In genomic region chr6:118856301-118856700, GRCh38 we compare ENCODE assay signal across 27 cellular contexts.
"Had no signal": no experiment of that assay in that cellular context is flagged by ENCODE, and none has a peak within 500 bp of the region (broad histone marks: within the 10 kb centered on the region; RNA-seq: fewer than 3 reads in every experiment).

No MANE protein-coding gene starts in this region.

- FAIRE-seq: keratinocyte had no signal

- H3K27me3 Mint-ChIP-seq: naive thymus-derived CD4-positive, alpha-beta T cell; natural killer cell treated with Interleukin-12 subunit alpha and Interleukin-12 subunit beta and Interleukin-15 and Interleukin-18, amount 100 ng/mL, for 72 hours; progenitor cell of endocrine pancreas; stimulated activated naive CD8-positive, alpha-beta T cell treated with anti-CD3 and anti-CD28 coated beads, Interleukin-15, Interleukin-2, amounts not matched to agents 100 ng/mL and 50 ng/mL, for 24 hours; type B pancreatic cell had no signal

- H3K4me3 ChIP-seq: hepatocyte, left lung, lung, mucosa of descending colon, ovary, skin epidermis, suprapubic skin, thoracic aorta, tibial artery, uterus had no signal

- H3K27ac Mint-ChIP-seq: naive thymus-derived CD4-positive, alpha-beta T cell; natural killer cell treated with Interleukin-12 subunit alpha and Interleukin-12 subunit beta and Interleukin-15 and Interleukin-18, amount 100 ng/mL, for 72 hours; progenitor cell of endocrine pancreas; stimulated activated naive CD8-positive, alpha-beta T cell treated with anti-CD3 and anti-CD28 coated beads, Interleukin-15, Interleukin-2, amounts not matched to agents 100 ng/mL and 50 ng/mL, for 24 hours; type B pancreatic cell had no signal

- ATAC-seq: left colon; left lung; mucosa of descending colon; naive thymus-derived CD4-positive, alpha-beta T cell; natural killer cell treated with Interleukin-12 subunit alpha and Interleukin-12 subunit beta and Interleukin-15 and Interleukin-18, amount 100 ng/mL, for 72 hours; right cardiac atrium; sciatic nerve had no signal

- H3K36me3 ChIP-seq: left lung, ovary, suprapubic skin, thoracic aorta, uterus had no signal

- DNase-seq: kidney glomerular epithelial cell; left colon; left lung; midbrain; mucosa of descending colon; naive thymus-derived CD4-positive, alpha-beta T cell; ovary; retina; right cardiac atrium; stimulated activated CD4-positive, alpha-beta T cell treated with anti-CD3 and anti-CD28 coated beads, Interleukin-12 subunit alpha, Interleukin-12 subunit beta, amount 100 ng/mL, for 4 hours; stimulated activated CD4-positive, alpha-beta T cell treated with anti-CD3 and anti-CD28 coated beads, Interleukin-15, amount 100 ng/mL, for 24 hours; stimulated activated CD4-positive, alpha-beta T cell treated with anti-CD3 and anti-CD28 coated beads, Interleukin-2, amount 100 ng/mL, for 24 hours; stimulated activated CD4-positive, alpha-beta T cell treated with anti-CD3 and anti-CD28 coated beads, Interleukin-4, amount 100 ng/mL, for 1 hour; stimulated activated naive CD4-positive, alpha-beta T cell; tibial artery; uterus had no signal

- H3K9me3 Mint-ChIP-seq: natural killer cell treated with Interleukin-12 subunit alpha and Interleukin-12 subunit beta and Interleukin-15 and Interleukin-18, amount 100 ng/mL, for 72 hours; type B pancreatic cell had no signal

- H3K27me3 ChIP-seq: hepatocyte, left lung, ovary, suprapubic skin, tibial artery, uterus had no signal

- H3K4me3 Mint-ChIP-seq: naive thymus-derived CD4-positive, alpha-beta T cell; natural killer cell treated with Interleukin-12 subunit alpha and Interleukin-12 subunit beta and Interleukin-15 and Interleukin-18, amount 100 ng/mL, for 72 hours; stimulated activated naive CD8-positive, alpha-beta T cell treated with anti-CD3 and anti-CD28 coated beads, Interleukin-15, Interleukin-2, amounts not matched to agents 100 ng/mL and 50 ng/mL, for 24 hours; type B pancreatic cell had no signal

- H3K36me3 Mint-ChIP-seq: type B pancreatic cell had no signal
